1 cellular context compared by ENCODE assay signal in the genomic region with DNA sequence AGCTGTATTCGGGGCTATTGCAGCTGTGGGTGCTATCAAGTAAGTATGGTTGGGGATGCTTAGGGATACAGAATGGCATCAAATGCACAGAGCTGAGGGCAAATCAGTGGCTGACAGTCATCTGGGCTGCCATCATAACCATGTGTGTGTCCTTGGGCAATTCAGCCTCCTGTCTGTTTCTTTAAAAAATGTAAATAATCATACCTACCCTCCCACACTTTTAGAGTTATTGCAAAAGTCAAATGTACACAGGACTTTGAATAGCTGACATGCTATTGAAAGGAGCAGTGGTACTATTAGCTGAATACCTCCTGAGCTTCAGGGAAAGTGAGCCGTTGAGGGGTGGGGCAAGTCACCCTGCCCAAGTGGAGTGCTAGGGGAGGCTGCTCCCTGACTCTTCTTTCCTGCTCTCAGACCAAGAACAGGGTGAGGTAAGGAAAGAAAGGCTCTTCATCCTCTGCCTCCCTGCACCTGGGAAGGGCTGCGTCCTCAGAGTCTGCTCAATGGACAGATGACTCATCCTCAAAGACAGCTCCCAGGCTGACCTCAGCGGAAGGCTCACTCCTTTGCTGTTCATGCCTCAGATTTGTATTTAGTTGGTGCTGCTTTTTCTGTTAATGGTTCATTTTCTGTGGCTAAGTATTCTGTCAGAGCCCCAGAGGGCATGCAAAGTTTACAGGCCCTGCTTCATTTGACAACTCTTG.
A peak's percentile ranks its signal among the peaks of the same experiment; 100 is the strongest.
TF ChIP-seq lines count a peak whose summit lies in the region.

No MANE protein-coding gene starts in this region.

TF ChIP-seq in HepG2, 621 proteins besides CTCF, POLR2A, EP300 and RAD21 (continued from another document and continues in another):
- TF ChIP-seq XRCC5 (optimal IDR thresholded peaks at IDR 0.05; ENCODE audit: low read length) (peak; percentile 73), ZNF788 (CRISPR knock-in tag; IDR thresholded peaks at IDR 0.05; ENCODE audit: borderline replicate concordance) (peak; percentile 74; the same call in 1 of the 2 replicates), FOXO1 (CRISPR knock-in tag; IDR thresholded peaks at IDR 0.05) (peak; percentile 73), CHCHD3 (CRISPR knock-in tag; IDR thresholded peaks at IDR 0.05) (no peak), ZSCAN9 (CRISPR knock-in tag; IDR thresholded peaks at IDR 0.05; ENCODE audit: borderline replicate concordance) (0 out of 2 replicates have a peak, but pooled peaks have one; percentile 59), GZF1 (CRISPR knock-in tag; IDR thresholded peaks at IDR 0.05) (no peak), RNF2 (conservative IDR thresholded peaks at IDR 0.05; ENCODE audit: low read depth) (no peak), KDM1A (CRISPR knock-in tag; IDR thresholded peaks at IDR 0.05) (0 out of 2 replicates have a peak, but pooled peaks have one; percentile 51), ZNF790 (CRISPR knock-in tag; IDR thresholded peaks at IDR 0.05; ENCODE audit: borderline replicate concordance) (no peak), ATF7 (IDR thresholded peaks at IDR 0.05) (0 out of 2 replicates have a peak, but pooled peaks have one; percentile 15), ATF7 (CRISPR knock-in tag; IDR thresholded peaks at IDR 0.05) (0 out of 2 replicates have a peak, but pooled peaks have one; percentile 64), ZNF441 (CRISPR knock-in tag; IDR thresholded peaks at IDR 0.05; ENCODE audit: borderline replicate concordance) (0 out of 2 replicates have a peak, but pooled peaks have one; percentile 45), TAF1 (CRISPR knock-in tag; IDR thresholded peaks at IDR 0.05) (no peak), MEF2D (CRISPR knock-in tag; IDR thresholded peaks at IDR 0.05) (0 out of 2 replicates have a peak, but pooled peaks have one; percentile 77), GTF3A (CRISPR knock-in tag; conservative IDR thresholded peaks at IDR 0.05) (no peak), ZNF598 (CRISPR knock-in tag; IDR thresholded peaks at IDR 0.05; ENCODE audit: borderline replicate concordance) (0 out of 2 replicates have a peak, but pooled peaks have one; percentile 56), CBX1 (IDR thresholded peaks at IDR 0.05; ENCODE audit: low read depth) (no peak), FLYWCH1 (CRISPR knock-in tag; IDR thresholded peaks at IDR 0.05) (no peak), NFE2L1 (CRISPR knock-in tag; IDR thresholded peaks at IDR 0.05; ENCODE audit: borderline replicate concordance) (no peak), SMAD1 (CRISPR knock-in tag; IDR thresholded peaks at IDR 0.05; ENCODE audit: borderline replicate concordance, low read depth) (no peak; the same call in 1 of the 2 replicates), HDAC2 (CRISPR knock-in tag; IDR thresholded peaks at IDR 0.05) (peak; percentile 96), ZMAT3 (CRISPR knock-in tag; conservative IDR thresholded peaks at IDR 0.05) (no peak), HHEX (CRISPR knock-in tag; IDR thresholded peaks at IDR 0.05) (peak; percentile 76), SP1 (IDR thresholded peaks at IDR 0.05) (no peak), SP1 (CRISPR knock-in tag; IDR thresholded peaks at IDR 0.05) (no peak), SUZ12 (IDR thresholded peaks at IDR 0.05; ENCODE audit: low read depth, low read length) (no peak), ZNF496 (CRISPR knock-in tag; IDR thresholded peaks at IDR 0.05; ENCODE audit: insufficient replicate concordance) (no peak), DMAP1 (CRISPR knock-in tag; IDR thresholded peaks at IDR 0.05) (0 out of 2 replicates have a peak, but pooled peaks have one; percentile 44), NCOA1 (CRISPR knock-in tag; IDR thresholded peaks at IDR 0.05) (peak; percentile 89), ZNF501 (CRISPR knock-in tag; IDR thresholded peaks at IDR 0.05) (peak; percentile 78), WIZ (CRISPR knock-in tag; IDR thresholded peaks at IDR 0.05) (no peak), ZNF781 (CRISPR knock-in tag; IDR thresholded peaks at IDR 0.05; ENCODE audit: borderline replicate concordance, not compliant biosample characterization) (no peak), ZNF782 (CRISPR knock-in tag; IDR thresholded peaks at IDR 0.05; ENCODE audit: borderline replicate concordance) (peak; percentile 80; the same call in 1 of the 2 replicates), ZNF670 (CRISPR knock-in tag; IDR thresholded peaks at IDR 0.05; ENCODE audit: borderline replicate concordance) (peak; percentile 71; the same call in 1 of the 2 replicates), FOXJ3 (CRISPR knock-in tag; IDR thresholded peaks at IDR 0.05; ENCODE audit: borderline replicate concordance) (peak; percentile 75; the same call in 1 of the 2 replicates), ZNF724P (CRISPR knock-in tag; IDR thresholded peaks at IDR 0.05; ENCODE audit: borderline replicate concordance) (no peak), NCOA2 (CRISPR knock-in tag; IDR thresholded peaks at IDR 0.05) (peak; percentile 88), ZNF446 (CRISPR knock-in tag; IDR thresholded peaks at IDR 0.05) (no peak), TEAD3 (CRISPR knock-in tag; optimal IDR thresholded peaks at IDR 0.05; ENCODE audit: borderline replicate concordance) (peak; percentile 82)
- TF ChIP-seq, protein P1, sequence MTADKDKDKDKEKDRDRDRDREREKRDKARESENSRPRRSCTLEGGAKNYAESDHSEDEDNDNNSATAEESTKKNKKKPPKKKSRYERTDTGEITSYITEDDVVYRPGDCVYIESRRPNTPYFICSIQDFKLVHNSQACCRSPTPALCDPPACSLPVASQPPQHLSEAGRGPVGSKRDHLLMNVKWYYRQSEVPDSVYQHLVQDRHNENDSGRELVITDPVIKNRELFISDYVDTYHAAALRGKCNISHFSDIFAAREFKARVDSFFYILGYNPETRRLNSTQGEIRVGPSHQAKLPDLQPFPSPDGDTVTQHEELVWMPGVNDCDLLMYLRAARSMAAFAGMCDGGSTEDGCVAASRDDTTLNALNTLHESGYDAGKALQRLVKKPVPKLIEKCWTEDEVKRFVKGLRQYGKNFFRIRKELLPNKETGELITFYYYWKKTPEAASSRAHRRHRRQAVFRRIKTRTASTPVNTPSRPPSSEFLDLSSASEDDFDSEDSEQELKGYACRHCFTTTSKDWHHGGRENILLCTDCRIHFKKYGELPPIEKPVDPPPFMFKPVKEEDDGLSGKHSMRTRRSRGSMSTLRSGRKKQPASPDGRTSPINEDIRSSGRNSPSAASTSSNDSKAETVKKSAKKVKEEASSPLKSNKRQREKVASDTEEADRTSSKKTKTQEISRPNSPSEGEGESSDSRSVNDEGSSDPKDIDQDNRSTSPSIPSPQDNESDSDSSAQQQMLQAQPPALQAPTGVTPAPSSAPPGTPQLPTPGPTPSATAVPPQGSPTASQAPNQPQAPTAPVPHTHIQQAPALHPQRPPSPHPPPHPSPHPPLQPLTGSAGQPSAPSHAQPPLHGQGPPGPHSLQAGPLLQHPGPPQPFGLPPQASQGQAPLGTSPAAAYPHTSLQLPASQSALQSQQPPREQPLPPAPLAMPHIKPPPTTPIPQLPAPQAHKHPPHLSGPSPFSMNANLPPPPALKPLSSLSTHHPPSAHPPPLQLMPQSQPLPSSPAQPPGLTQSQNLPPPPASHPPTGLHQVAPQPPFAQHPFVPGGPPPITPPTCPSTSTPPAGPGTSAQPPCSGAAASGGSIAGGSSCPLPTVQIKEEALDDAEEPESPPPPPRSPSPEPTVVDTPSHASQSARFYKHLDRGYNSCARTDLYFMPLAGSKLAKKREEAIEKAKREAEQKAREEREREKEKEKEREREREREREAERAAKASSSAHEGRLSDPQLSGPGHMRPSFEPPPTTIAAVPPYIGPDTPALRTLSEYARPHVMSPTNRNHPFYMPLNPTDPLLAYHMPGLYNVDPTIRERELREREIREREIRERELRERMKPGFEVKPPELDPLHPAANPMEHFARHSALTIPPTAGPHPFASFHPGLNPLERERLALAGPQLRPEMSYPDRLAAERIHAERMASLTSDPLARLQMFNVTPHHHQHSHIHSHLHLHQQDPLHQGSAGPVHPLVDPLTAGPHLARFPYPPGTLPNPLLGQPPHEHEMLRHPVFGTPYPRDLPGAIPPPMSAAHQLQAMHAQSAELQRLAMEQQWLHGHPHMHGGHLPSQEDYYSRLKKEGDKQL (CRISPR knock-in tag; IDR thresholded peaks at IDR 0.05; ENCODE audit: low read depth), result peak; percentile 95
- TF ChIP-seq, protein P2, sequence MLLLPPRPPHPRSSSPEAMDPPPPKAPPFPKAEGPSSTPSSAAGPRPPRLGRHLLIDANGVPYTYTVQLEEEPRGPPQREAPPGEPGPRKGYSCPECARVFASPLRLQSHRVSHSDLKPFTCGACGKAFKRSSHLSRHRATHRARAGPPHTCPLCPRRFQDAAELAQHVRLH (CRISPR knock-in tag; IDR thresholded peaks at IDR 0.05; ENCODE audit: borderline replicate concordance, low read depth), result no peak
- TF ChIP-seq, protein P3, sequence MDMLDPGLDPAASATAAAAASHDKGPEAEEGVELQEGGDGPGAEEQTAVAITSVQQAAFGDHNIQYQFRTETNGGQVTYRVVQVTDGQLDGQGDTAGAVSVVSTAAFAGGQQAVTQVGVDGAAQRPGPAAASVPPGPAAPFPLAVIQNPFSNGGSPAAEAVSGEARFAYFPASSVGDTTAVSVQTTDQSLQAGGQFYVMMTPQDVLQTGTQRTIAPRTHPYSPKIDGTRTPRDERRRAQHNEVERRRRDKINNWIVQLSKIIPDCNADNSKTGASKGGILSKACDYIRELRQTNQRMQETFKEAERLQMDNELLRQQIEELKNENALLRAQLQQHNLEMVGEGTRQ (IDR thresholded peaks at IDR 0.05; ENCODE audit: low read depth, low read length), result no peak
- TF ChIP-seq, protein P3 (CRISPR knock-in tag; IDR thresholded peaks at IDR 0.05; ENCODE audit: borderline replicate concordance), result no peak
- TF ChIP-seq, protein P4, sequence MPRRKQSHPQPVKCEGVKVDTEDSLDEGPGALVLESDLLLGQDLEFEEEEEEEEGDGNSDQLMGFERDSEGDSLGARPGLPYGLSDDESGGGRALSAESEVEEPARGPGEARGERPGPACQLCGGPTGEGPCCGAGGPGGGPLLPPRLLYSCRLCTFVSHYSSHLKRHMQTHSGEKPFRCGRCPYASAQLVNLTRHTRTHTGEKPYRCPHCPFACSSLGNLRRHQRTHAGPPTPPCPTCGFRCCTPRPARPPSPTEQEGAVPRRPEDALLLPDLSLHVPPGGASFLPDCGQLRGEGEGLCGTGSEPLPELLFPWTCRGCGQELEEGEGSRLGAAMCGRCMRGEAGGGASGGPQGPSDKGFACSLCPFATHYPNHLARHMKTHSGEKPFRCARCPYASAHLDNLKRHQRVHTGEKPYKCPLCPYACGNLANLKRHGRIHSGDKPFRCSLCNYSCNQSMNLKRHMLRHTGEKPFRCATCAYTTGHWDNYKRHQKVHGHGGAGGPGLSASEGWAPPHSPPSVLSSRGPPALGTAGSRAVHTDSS (CRISPR knock-in tag; conservative IDR thresholded peaks at IDR 0.05), result no peak
- TF ChIP-seq, protein P5, sequence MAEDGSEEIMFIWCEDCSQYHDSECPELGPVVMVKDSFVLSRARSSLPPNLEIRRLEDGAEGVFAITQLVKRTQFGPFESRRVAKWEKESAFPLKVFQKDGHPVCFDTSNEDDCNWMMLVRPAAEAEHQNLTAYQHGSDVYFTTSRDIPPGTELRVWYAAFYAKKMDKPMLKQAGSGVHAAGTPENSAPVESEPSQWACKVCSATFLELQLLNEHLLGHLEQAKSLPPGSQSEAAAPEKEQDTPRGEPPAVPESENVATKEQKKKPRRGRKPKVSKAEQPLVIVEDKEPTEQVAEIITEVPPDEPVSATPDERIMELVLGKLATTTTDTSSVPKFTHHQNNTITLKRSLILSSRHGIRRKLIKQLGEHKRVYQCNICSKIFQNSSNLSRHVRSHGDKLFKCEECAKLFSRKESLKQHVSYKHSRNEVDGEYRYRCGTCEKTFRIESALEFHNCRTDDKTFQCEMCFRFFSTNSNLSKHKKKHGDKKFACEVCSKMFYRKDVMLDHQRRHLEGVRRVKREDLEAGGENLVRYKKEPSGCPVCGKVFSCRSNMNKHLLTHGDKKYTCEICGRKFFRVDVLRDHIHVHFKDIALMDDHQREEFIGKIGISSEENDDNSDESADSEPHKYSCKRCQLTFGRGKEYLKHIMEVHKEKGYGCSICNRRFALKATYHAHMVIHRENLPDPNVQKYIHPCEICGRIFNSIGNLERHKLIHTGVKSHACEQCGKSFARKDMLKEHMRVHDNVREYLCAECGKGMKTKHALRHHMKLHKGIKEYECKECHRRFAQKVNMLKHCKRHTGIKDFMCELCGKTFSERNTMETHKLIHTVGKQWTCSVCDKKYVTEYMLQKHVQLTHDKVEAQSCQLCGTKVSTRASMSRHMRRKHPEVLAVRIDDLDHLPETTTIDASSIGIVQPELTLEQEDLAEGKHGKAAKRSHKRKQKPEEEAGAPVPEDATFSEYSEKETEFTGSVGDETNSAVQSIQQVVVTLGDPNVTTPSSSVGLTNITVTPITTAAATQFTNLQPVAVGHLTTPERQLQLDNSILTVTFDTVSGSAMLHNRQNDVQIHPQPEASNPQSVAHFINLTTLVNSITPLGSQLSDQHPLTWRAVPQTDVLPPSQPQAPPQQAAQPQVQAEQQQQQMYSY (CRISPR knock-in tag; IDR thresholded peaks at IDR 0.05), result no peak
- TF ChIP-seq, protein P6, sequence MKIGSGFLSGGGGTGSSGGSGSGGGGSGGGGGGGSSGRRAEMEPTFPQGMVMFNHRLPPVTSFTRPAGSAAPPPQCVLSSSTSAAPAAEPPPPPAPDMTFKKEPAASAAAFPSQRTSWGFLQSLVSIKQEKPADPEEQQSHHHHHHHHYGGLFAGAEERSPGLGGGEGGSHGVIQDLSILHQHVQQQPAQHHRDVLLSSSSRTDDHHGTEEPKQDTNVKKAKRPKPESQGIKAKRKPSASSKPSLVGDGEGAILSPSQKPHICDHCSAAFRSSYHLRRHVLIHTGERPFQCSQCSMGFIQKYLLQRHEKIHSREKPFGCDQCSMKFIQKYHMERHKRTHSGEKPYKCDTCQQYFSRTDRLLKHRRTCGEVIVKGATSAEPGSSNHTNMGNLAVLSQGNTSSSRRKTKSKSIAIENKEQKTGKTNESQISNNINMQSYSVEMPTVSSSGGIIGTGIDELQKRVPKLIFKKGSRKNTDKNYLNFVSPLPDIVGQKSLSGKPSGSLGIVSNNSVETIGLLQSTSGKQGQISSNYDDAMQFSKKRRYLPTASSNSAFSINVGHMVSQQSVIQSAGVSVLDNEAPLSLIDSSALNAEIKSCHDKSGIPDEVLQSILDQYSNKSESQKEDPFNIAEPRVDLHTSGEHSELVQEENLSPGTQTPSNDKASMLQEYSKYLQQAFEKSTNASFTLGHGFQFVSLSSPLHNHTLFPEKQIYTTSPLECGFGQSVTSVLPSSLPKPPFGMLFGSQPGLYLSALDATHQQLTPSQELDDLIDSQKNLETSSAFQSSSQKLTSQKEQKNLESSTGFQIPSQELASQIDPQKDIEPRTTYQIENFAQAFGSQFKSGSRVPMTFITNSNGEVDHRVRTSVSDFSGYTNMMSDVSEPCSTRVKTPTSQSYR (CRISPR knock-in tag; IDR thresholded peaks at IDR 0.05; ENCODE audit: borderline replicate concordance), result peak; percentile 47; the same call in 1 of the 2 replicates
